In genomic region chr17:31308935-31309334, GRCh38 we compare ENCODE assay signal across 16 cellular contexts. TPM values are rescaled to one million over a fixed set of nuclear protein-coding genes. Genes with fewer than 3 reads are reported as not detected.
A peak's percentile ranks its signal among the peaks of the same experiment; 100 is the strongest.
DNase-seq lines count a peak whose midpoint lies in the region; ATAC-seq, FAIRE-seq and TF ChIP-seq lines count a peak whose summit lies in the region.
"Had no signal": no experiment of that assay in that cellular context is flagged by ENCODE, and none has a peak within 500 bp of the region (broad histone marks: within the 10 kb centered on the region; RNA-seq: fewer than 3 reads in every experiment).

No MANE protein-coding gene starts in this region.

- peaks cover 41% of the 10 kb centered on the region for H3K36me3 Mint-ChIP-seq in activated T-cell treated with anti-CD3 and anti-CD28 coated beads, Interleukin-2, amount 50 U/mL, for 24 hours (ENCODE audit: low read depth)
- peaks cover 36% of the 10 kb centered on the region for H3K36me3 Mint-ChIP-seq in T-cell

- H3K27ac ChIP-seq in temporal lobe (ENCODE audit: low read depth, low read length), result peak overlapping the region; percentile 27
- H3K27ac ChIP-seq: epithelial cell of prostate, tibial artery had no signal

- H3K27ac Mint-ChIP-seq in activated T-cell treated with anti-CD3 and anti-CD28 coated beads, Interleukin-2, amount 50 U/mL, for 24 hours, result peak overlapping the region; percentile 94
- H3K27ac Mint-ChIP-seq in T-cell, result peak overlapping the region; percentile 93 to 94

- peaks cover 67% of the 10 kb centered on the region for H3K4me1 Mint-ChIP-seq in activated T-cell treated with anti-CD3 and anti-CD28 coated beads, Interleukin-2, amount 50 U/mL, for 24 hours (ENCODE audit: low read depth)
- H3K4me1 Mint-ChIP-seq in T-cell, result peaks cover 59 to 75% (median 63%) of the 10 kb centered on the region in 3 donors
- H3K4me1 Mint-ChIP-seq: brain had no signal

- DNase-seq in activated T-cell treated with anti-CD3 and anti-CD28 coated beads, Interleukin-2, amount 50 U/mL, for 24 hours, result no peak
- DNase-seq in activated T-cell treated with anti-CD3 and anti-CD28 coated beads, Interleukin-2, amount 50 U/mL, for 48 hours, result no peak
- no peak for DNase-seq in T-cell
- DNase-seq in stimulated activated naive CD4-positive, alpha-beta T cell treated with Interleukin-2 at 50 U/mL for 16 hours (lab: John Stamatoyannopoulos, UW), result no peak
- DNase-seq in HEK293T (ENCODE audit: extremely low spot score), result no peak
- DNase-seq: hypothalamus, mesendoderm, NCI-H2081 treated with DMSO at 0.1 percent for 48 hours, tibial artery had no signal

- CTCF ChIA-PET in T-cell (lab: Charles Lee), result no interaction called here
- CTCF ChIA-PET in HEK293T (lab: Yijun Ruan, JAX), result no interaction called here

- no peaks in the 10 kb centered on the region for H3K27me3 Mint-ChIP-seq in activated T-cell treated with anti-CD3 and anti-CD28 coated beads, Interleukin-2, amount 50 U/mL, for 24 hours
- H3K27me3 Mint-ChIP-seq in T-cell, result no peaks in the 10 kb centered on the region
- H3K27me3 Mint-ChIP-seq: brain had no signal

- peak; percentile 78 for FAIRE-seq in islet of Langerhans (lab: Jason Lieb, UNC)

- POLR2A ChIA-PET in T-cell (lab: Charles Lee) (interaction anchor here in 1 of 2 donors (1.1 to 2.4 kb wide), 2 partner anchors 10 to 13 kb away, joined by 5 to 17 read pairs; partner anchors contain the start of gene EVI2A), HEK293T (lab: Yijun Ruan, JAX) (no interaction called here)

- peaks cover 8% of the 10 kb centered on the region for H3K9me3 Mint-ChIP-seq in activated T-cell treated with anti-CD3 and anti-CD28 coated beads, Interleukin-2, amount 50 U/mL, for 24 hours
- peaks cover 0 to 5% (median 4%) of the 10 kb centered on the region in 3 donors for H3K9me3 Mint-ChIP-seq in T-cell
- H3K9me3 Mint-ChIP-seq: brain had no signal

- ATAC-seq in T-cell (replicated peaks in 1 of 4) (no peak), HG03045 (IDR thresholded peaks at IDR 0.05; ENCODE audit: unreplicated experiment) (no peak)

- peak overlapping the region; percentile 81 for H3K4me3 Mint-ChIP-seq in activated T-cell treated with anti-CD3 and anti-CD28 coated beads, Interleukin-2, amount 50 U/mL, for 24 hours
- peak overlapping the region; percentile 77 to 94 (median 88) for H3K4me3 Mint-ChIP-seq in T-cell
- H3K4me3 Mint-ChIP-seq: brain had no signal

TF ChIP-seq in HEK293T, 16 proteins besides CTCF, POLR2A, EP300 and RAD21:
- TF ChIP-seq L3MBTL2 (conservative IDR thresholded peaks at IDR 0.05), result no peak
- TF ChIP-seq ZNF384 (IDR thresholded peaks at IDR 0.05), result no peak
- no peak for TF ChIP-seq ARNT (IDR thresholded peaks at IDR 0.05)
- TF ChIP-seq FOXM1 (IDR thresholded peaks at IDR 0.05; ENCODE audit: borderline replicate concordance), result no peak
- TF ChIP-seq FOXK2 (IDR thresholded peaks at IDR 0.05), result no peak
- TF ChIP-seq SUZ12 (IDR thresholded peaks at IDR 0.05), result no peak
- TF ChIP-seq CTBP1 (IDR thresholded peaks at IDR 0.05; ENCODE audit: borderline replicate concordance), result no peak
- TF ChIP-seq ELF4 (IDR thresholded peaks at IDR 0.05), result no peak
- TF ChIP-seq BHLHE40 (IDR thresholded peaks at IDR 0.05; ENCODE audit: borderline replicate concordance), result no peak
- no peak for TF ChIP-seq PKNOX1 (IDR thresholded peaks at IDR 0.05)
- TF ChIP-seq HDGF (IDR thresholded peaks at IDR 0.05; ENCODE audit: borderline replicate concordance), result no peak
- TF ChIP-seq NFRKB (IDR thresholded peaks at IDR 0.05), result no peak
- no peak for TF ChIP-seq TARDBP (IDR thresholded peaks at IDR 0.05)
- no peak for TF ChIP-seq LEF1 (IDR thresholded peaks at IDR 0.05; ENCODE audit: borderline replicate concordance)
- no peak for TF ChIP-seq FOXA1 (IDR thresholded peaks at IDR 0.05)
- TF ChIP-seq SP1 (IDR thresholded peaks at IDR 0.05), result no peak

RNA-seq across cellular contexts. Expression of gene EVI2B, which starts 4.9 kb away (rescaled TPM):
- total RNA-seq in T-cell (100 to 1,000 TPM in 4 of 5 donors, 10 to 100 TPM in 1; 86.2 to 130 (median 111) TPM), temporal lobe (0.49 TPM)
- total RNA-seq: Daoy, renal cortical epithelial cell had no signal

RNA-seq across cellular contexts. Expression of gene OMG, which starts 11.9 kb away (rescaled TPM):
- total RNA-seq in T-cell (1 to 10 TPM in 1 of 5 donors, under 1 TPM in 4; 0.43 to 1.1 (median 0.80) TPM), temporal lobe (4.7 TPM)
- total RNA-seq: Daoy had no signal

RNA-seq across cellular contexts. Expression of gene EVI2A, which starts 12.5 kb away (rescaled TPM):
- 10 to 100 TPM; 42.3 to 84.9 (median 80.0) TPM for total RNA-seq in T-cell
- total RNA-seq in temporal lobe, result 3.0 TPM

Comparison
In these comparisons a context has a peak if more than half of its experiments do, and no peak if none do; other contexts are left out.
1. RNA of gene EVI2B, which starts 4.9 kb away (total RNA-seq): 86.2 to 130 TPM in T-cell; 0.49 TPM in temporal lobe (single experiment); every median in the first group is over 10 times any median in the second.
2. RNA of gene EVI2A, which starts 12.5 kb away (total RNA-seq): 42.3 to 84.9 TPM in T-cell; 3.0 TPM in temporal lobe (single experiment); every median in the first group is over 10 times any median in the second.